In genomic region chrX:97284531-97284930, GRCh38 we compare ENCODE assay signal across 8 cellular contexts.
"Had no signal": no experiment of that assay in that cellular context is flagged by ENCODE, and none has a peak within 500 bp of the region (broad histone marks: within the 10 kb centered on the region; RNA-seq: fewer than 3 reads in every experiment).

No MANE protein-coding gene starts in this region.

- H3K9me3 ChIP-seq: HAP-1 had no signal

- H3K9ac ChIP-seq: GM23248 had no signal

- DNase-seq: GM23248, GOT3, H7, H9, HCEC 1CT, HFFc6 had no signal

- H3K36me3 ChIP-seq: HAP-1 had no signal

- H2AFZ ChIP-seq: GM23248, GM23338 had no signal

- H3K4me2 ChIP-seq: GM23338 had no signal

- H3K27ac ChIP-seq: GM23248 had no signal

- H3K4me3 ChIP-seq: GM23248, GM23338, HAP-1 had no signal
